In genomic region chr2:207898354-207898695, GRCh38 we compare ENCODE assay signal across 1 cellular context.
TF ChIP-seq lines count a peak whose summit lies in the region.

No MANE protein-coding gene starts in this region.

TF ChIP-seq in liver, 16 proteins besides CTCF, POLR2A, EP300 and RAD21 (continued from another document):
- no peak for TF ChIP-seq RXRA (IDR thresholded peaks at IDR 0.05)
- TF ChIP-seq MAX (IDR thresholded peaks at IDR 0.05): no peak
